Comparison of ENCODE assay signal across 8 cellular contexts in the genomic region with DNA sequence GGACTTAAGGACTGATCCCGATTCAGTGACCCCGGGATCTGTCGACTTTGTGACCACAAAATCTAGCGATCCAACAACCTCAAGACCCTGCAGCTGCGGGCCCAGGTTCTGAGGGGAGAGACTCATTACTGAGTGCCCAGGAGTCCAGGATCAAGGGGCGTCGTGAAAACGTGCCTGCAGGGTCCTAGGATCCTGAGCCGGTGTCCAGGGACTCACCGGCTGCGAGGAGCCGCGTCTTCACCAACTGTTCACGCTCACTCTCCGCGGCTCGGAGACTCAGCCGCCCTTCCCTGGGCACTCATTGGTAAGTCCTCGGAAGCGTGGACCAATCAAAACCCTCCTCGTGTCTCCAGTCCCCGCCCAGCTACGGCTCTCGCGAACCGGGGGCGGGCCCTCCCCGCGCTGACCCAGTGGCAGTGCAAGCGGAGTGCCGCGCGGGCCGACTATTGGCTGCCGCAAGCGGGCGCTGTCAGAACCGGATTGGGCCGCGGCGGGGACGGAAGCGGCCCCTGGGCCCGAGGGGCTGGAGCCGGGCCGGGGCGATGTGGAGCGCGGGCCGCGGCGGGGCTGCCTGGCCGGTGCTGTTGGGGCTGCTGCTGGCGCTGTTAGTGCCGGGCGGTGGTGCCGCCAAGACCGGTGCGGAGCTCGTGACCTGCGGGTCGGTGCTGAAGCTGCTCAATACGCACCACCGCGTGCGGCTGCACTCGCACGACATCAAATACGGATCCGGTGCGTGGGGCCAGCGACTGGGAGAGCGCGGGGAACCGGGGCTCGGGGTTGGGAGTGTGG. TPM values are rescaled to one million over a fixed set of nuclear protein-coding genes. Genes with fewer than 3 reads are reported as not detected.
A peak's percentile ranks its signal among the peaks of the same experiment; 100 is the strongest.
DNase-seq lines count a peak whose midpoint lies in the region; ATAC-seq and TF ChIP-seq lines count a peak whose summit lies in the region.

A gene with protein sequence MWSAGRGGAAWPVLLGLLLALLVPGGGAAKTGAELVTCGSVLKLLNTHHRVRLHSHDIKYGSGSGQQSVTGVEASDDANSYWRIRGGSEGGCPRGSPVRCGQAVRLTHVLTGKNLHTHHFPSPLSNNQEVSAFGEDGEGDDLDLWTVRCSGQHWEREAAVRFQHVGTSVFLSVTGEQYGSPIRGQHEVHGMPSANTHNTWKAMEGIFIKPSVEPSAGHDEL (plus strand): TSS at position 508 of the 789 bp plus-strand sequence. CDS start 35 bp downstream, at position 543.

- WGBS in suprapubic skin, result 4% methylated on average over 20 of the region's 76 CpGs

- H3K27ac ChIP-seq in suprapubic skin, result peak within 1 kb of the TSS; percentile 28

- H3K27ac Mint-ChIP-seq in activated naive CD4-positive, alpha-beta T cell treated with anti-CD3 and anti-CD28 coated beads, Interleukin-2, amount 50 U/mL, for 24 hours, result peak within 1 kb of the TSS; percentile 90

- H3K27me3 Mint-ChIP-seq in activated naive CD4-positive, alpha-beta T cell treated with anti-CD3 and anti-CD28 coated beads, Interleukin-2, amount 50 U/mL, for 24 hours, result no peaks in the 10 kb centered on the region

- H3K9me3 ChIP-seq in suprapubic skin, result no peaks in the 10 kb centered on the region

- TF ChIP-seq EP300 in suprapubic skin (IDR thresholded peaks at IDR 0.05), result no peak

- TF ChIP-seq POLR2A in GM10847 (IDR thresholded peaks at IDR 0.05; ENCODE audit: extremely low read depth, insufficient read length) (peak; percentile 82), suprapubic skin (IDR thresholded peaks at IDR 0.05) (peak in 1 of 2 donors; percentile 28)

- H3K36me3 ChIP-seq in suprapubic skin, result peaks cover 6% of the 10 kb centered on the region

- peak within 1 kb of the TSS; percentile 95 for H3K4me3 Mint-ChIP-seq in activated naive CD4-positive, alpha-beta T cell treated with anti-CD3 and anti-CD28 coated beads, Interleukin-2, amount 50 U/mL, for 24 hours

- peaks cover 37% of the 10 kb centered on the region for H3K4me1 Mint-ChIP-seq in activated naive CD4-positive, alpha-beta T cell treated with anti-CD3 and anti-CD28 coated beads, Interleukin-2, amount 50 U/mL, for 24 hours

- H3K4me3 ChIP-seq in suprapubic skin, result peak within 1 kb of the TSS; percentile 59

- peaks cover 18% of the 10 kb centered on the region for H3K4me1 ChIP-seq in suprapubic skin

- no peaks in the 10 kb centered on the region for H3K27me3 ChIP-seq in suprapubic skin

- no peaks in the 10 kb centered on the region for H3K9me3 Mint-ChIP-seq in activated naive CD4-positive, alpha-beta T cell treated with anti-CD3 and anti-CD28 coated beads, Interleukin-2, amount 50 U/mL, for 24 hours

- peak in 1 of 2 donors; percentile 43 for TF ChIP-seq CTCF in suprapubic skin (IDR thresholded peaks at IDR 0.05)

- peaks cover 16% of the 10 kb centered on the region for H3K36me3 Mint-ChIP-seq in activated naive CD4-positive, alpha-beta T cell treated with anti-CD3 and anti-CD28 coated beads, Interleukin-2, amount 50 U/mL, for 24 hours

- ATAC-seq in HG02642 (IDR thresholded peaks at IDR 0.05; ENCODE audit: poor library complexity, unreplicated experiment), result peak; percentile 95

- peak; percentile 95 for DNase-seq in NCI-H1105 (lab: John Stamatoyannopoulos, UW)
- DNase-seq in SKM-1 (lab: John Stamatoyannopoulos, UW; ENCODE audit: unreplicated experiment), result peak; percentile 96
- DNase-seq in glomerular endothelial cell (ENCODE audit: extremely low read depth, low read depth, low spot score), result peak; percentile 88
- DNase-seq in occipital lobe (lab: John Stamatoyannopoulos, UW), result peak; percentile 99
- peak; percentile 99 for DNase-seq in suprapubic skin (ENCODE audit: low spot score in 2 of 2)

RNA-seq across cellular contexts. Expression of the gene that starts here (rescaled TPM):
- total RNA-seq in glomerular endothelial cell (54.7 and 56.6 TPM in 2 replicates), occipital lobe (4.7 TPM), suprapubic skin (10 to 100 TPM; 11.2 to 23.6 (median 18.7) TPM)

Comparison
In these comparisons a context has a peak if more than half of its experiments do, and no peak if none do; other contexts are left out.
1. Peak in every context shown above with its lines: DNase-seq, ATAC-seq, H3K4me3 ChIP-seq and H3K27ac ChIP-seq.